7 cellular contexts compared by ENCODE assay signal in genomic region chr5:66223637-66224036, GRCh38.
DNase-seq lines count a peak whose midpoint lies in the region; ATAC-seq and TF ChIP-seq lines count a peak whose summit lies in the region.

No MANE protein-coding gene starts in this region.

- no peaks in the 10 kb centered on the region for H3K4me1 ChIP-seq in colonic mucosa

- peaks cover 18% of the 10 kb centered on the region for H3K9me3 Mint-ChIP-seq in neural crest cell

- TF ChIP-seq RAD21 in Ishikawa (IDR thresholded peaks at IDR 0.05; ENCODE audit: low read depth) = peak; percentile 52

- H3K36me3 Mint-ChIP-seq in neural crest cell (ENCODE audit: low read depth) = peaks cover 6% of the 10 kb centered on the region

- no peak for TF ChIP-seq EP300 in Ishikawa (IDR thresholded peaks at IDR 0.05; ENCODE audit: borderline replicate concordance)

- no peaks in the 10 kb centered on the region for H3K27me3 Mint-ChIP-seq in neural crest cell (ENCODE audit: low read depth)

- no peaks in the 10 kb centered on the region for H3K36me3 ChIP-seq in colonic mucosa

- no peak overlapping the region for H3K27ac ChIP-seq in colonic mucosa

- no peak overlapping the region for H3K27ac Mint-ChIP-seq in neural crest cell (ENCODE audit: unreplicated experiment)

- intact Hi-C loops in colonic mucosa (cut with DNase I) = no loop called here

- H3K4me3 ChIP-seq in colonic mucosa = no peak overlapping the region

- H3K27me3 ChIP-seq in colonic mucosa = no peaks in the 10 kb centered on the region

- DNase-seq in ELR (ENCODE audit: low read depth) (peak; percentile 37), colonic mucosa (peak; percentile 30), neural crest cell (ENCODE audit: low read depth, low spot score) (no peak), retina (no peak), omental fat pad (ENCODE audit: low spot score) (no peak)

- ATAC-seq in HG03095 (IDR thresholded peaks at IDR 0.05; ENCODE audit: unreplicated experiment) (no peak), omental fat pad (ENCODE audit: low FRiP score) (no peak)

- no peak overlapping the region for H3K4me3 Mint-ChIP-seq in neural crest cell

- H3K9me3 ChIP-seq in colonic mucosa = no peaks in the 10 kb centered on the region

- peaks cover 13% of the 10 kb centered on the region for H3K4me1 Mint-ChIP-seq in neural crest cell

- TF ChIP-seq CTCF in colonic mucosa (IDR thresholded peaks at IDR 0.05) = peak; percentile 16
- peak; percentile 40 for TF ChIP-seq CTCF in neural crest cell (conservative IDR thresholded peaks at IDR 0.05)
- no peak for TF ChIP-seq CTCF in omental fat pad (IDR thresholded peaks at IDR 0.05)

- no peak overlapping the region for H3K9ac ChIP-seq in colonic mucosa (ENCODE audit: low read depth in 2 of 2, low read length in 2 of 2)

TF ChIP-seq in Ishikawa, 13 proteins besides CTCF, POLR2A, EP300 and RAD21:
- TF ChIP-seq NFIC (IDR thresholded peaks at IDR 0.05) (no peak), CREB1 (IDR thresholded peaks at IDR 0.05; ENCODE audit: low read depth) (no peak), USF1 (IDR thresholded peaks at IDR 0.05) (no peak), MAX (IDR thresholded peaks at IDR 0.05) (no peak), YY1 (IDR thresholded peaks at IDR 0.05; ENCODE audit: low read depth) (no peak), ZBTB7A (IDR thresholded peaks at IDR 0.05; ENCODE audit: low read depth) (no peak), EGR1 (IDR thresholded peaks at IDR 0.05) (no peak), TCF12 (IDR thresholded peaks at IDR 0.05; ENCODE audit: low read depth) (no peak), CEBPB (IDR thresholded peaks at IDR 0.05) (no peak), TAF1 (IDR thresholded peaks at IDR 0.05; ENCODE audit: low read depth) (no peak), REST (IDR thresholded peaks at IDR 0.05; ENCODE audit: low read depth) (no peak), FOXM1 (IDR thresholded peaks at IDR 0.05; ENCODE audit: borderline replicate concordance, low read depth) (no peak), TEAD4 (IDR thresholded peaks at IDR 0.05) (no peak)

Comparison
In these comparisons a context has a peak if more than half of its experiments do, and no peak if none do; other contexts are left out.
1. DNase-seq: peak in ELR (single experiment) and colonic mucosa (single experiment); none in neural crest cell (single experiment), retina (single experiment) and omental fat pad (single experiment).
2. CTCF ChIP-seq: peak in colonic mucosa (single experiment) and neural crest cell (single experiment); none in omental fat pad (0 of 3).